Comparison of ENCODE assay signal across 31 cellular contexts in the genomic region with DNA sequence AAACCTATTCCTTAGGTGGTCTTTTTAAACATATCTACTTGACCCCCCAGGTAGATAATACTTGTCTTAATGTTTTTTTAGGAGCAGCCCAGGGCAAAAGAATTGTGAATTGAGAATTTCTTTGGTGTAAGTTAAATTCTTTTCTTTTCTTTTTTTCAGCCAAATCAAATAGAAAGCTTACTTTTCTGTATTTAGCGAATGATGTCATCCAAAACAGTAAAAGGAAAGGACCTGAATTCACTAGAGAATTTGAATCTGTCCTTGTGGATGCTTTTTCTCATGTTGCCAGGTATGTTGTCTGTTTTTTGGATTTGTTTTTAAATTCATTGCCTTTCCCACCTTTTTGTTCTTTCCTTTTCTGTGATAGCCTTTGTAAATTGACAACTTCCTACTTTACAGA.
"Had no signal": no experiment of that assay in that cellular context is flagged by ENCODE, and none has a peak within 500 bp of the region (broad histone marks: within the 10 kb centered on the region; RNA-seq: fewer than 3 reads in every experiment).

No MANE protein-coding gene starts in this region.

- H3K27me3 Mint-ChIP-seq: activated CD4-positive, alpha-beta T cell treated with anti-CD3 and anti-CD28 coated beads, Interleukin-2, amount 10 ng/mL, durations not matched to agents 24 days and 14 days; brain; T-cell had no signal

- H3K27me3 ChIP-seq: adrenal gland, MG63, Peyer's patch had no signal

- ATAC-seq: activated CD8-positive, alpha-beta T cell treated with anti-CD3 and anti-CD28 coated beads, Interleukin-2, amount 10 ng/mL, durations not matched to agents 7 days and 5 days; activated naive CD4-positive, alpha-beta T cell treated with anti-CD3 and anti-CD28 coated beads, Interleukin-2, amount 50 U/mL, for 72 hours; PC-3; SK-N-SH treated with all-trans-retinoic acid at 6 μM for 48 hours; T-cell had no signal

- H3K9me3 Mint-ChIP-seq: activated CD4-positive, alpha-beta T cell treated with anti-CD3 and anti-CD28 coated beads, Interleukin-2, amount 10 ng/mL, durations not matched to agents 24 days and 14 days; activated naive CD4-positive, alpha-beta T cell treated with anti-CD3 and anti-CD28 coated beads for 36 hours; activated naive CD4-positive, alpha-beta T cell treated with anti-CD3 and anti-CD28 coated beads, Interleukin-2, amount 50 U/mL, for 72 hours; brain; T-cell had no signal

- H3K27ac Mint-ChIP-seq: activated CD4-positive, alpha-beta T cell treated with anti-CD3 and anti-CD28 coated beads, Interleukin-2, amount 10 ng/mL, durations not matched to agents 24 days and 14 days; activated CD8-positive, alpha-beta T cell treated with anti-CD3 and anti-CD28 coated beads, Interleukin-2, amount 10 ng/mL, durations not matched to agents 7 days and 5 days; activated naive CD4-positive, alpha-beta T cell treated with anti-CD3 and anti-CD28 coated beads for 36 hours; activated naive CD4-positive, alpha-beta T cell treated with anti-CD3 and anti-CD28 coated beads, Interleukin-2, amount 50 U/mL, for 72 hours; T-cell had no signal

- FAIRE-seq: bronchial epithelial cell, colon had no signal

- H3K4me3 ChIP-seq: adrenal gland, MG63, Peyer's patch had no signal

- H3K9me3 ChIP-seq: adrenal gland, MG63, Peyer's patch had no signal

- H3K27ac ChIP-seq: adrenal gland, Peyer's patch, WERI-Rb-1 had no signal

- DNase-seq: activated CD4-positive, alpha-beta T cell treated with anti-CD3 and anti-CD28 coated beads for 1 hour; activated CD4-positive, alpha-beta T cell treated with anti-CD3 and anti-CD28 coated beads, Interleukin-2, amount 10 ng/mL, durations not matched to agents 24 days and 14 days; activated CD4-positive, alpha-beta T cell treated with anti-CD3 and anti-CD28 coated beads, Interleukin-2, amount 50 U/mL, for 48 hours; activated CD4-positive, CD25-positive, alpha-beta regulatory T cell; activated CD8-positive, alpha-beta T cell treated with anti-CD3 and anti-CD28 coated beads, Interleukin-2, amount 10 ng/mL, durations not matched to agents 7 days and 5 days; activated gamma-delta T cell treated with Interleukin-2 at 50 U/mL for 16 hours; activated naive CD4-positive, alpha-beta T cell treated with anti-CD3 and anti-CD28 coated beads for 36 hours; adrenal gland; caudate nucleus; cerebellar nuclear complex; MG63; NCI-H1048; NCI-H1105 treated with DMSO at 0.1 percent for 48 hours; NCI-H1436; NCI-H1694; NCI-H1930; NCI-H2081 treated with DMSO at 0.1 percent for 48 hours; NCI-H345; NCI-H524 treated with DMSO at 0.1 percent for 48 hours; PC-3; Peyer's patch; RPMI8226; SHP77 treated with DMSO at 0.1 percent for 48 hours; T-cell; T1000; WERI-Rb-1 had no signal

- H3K4me3 Mint-ChIP-seq: activated CD4-positive, alpha-beta T cell treated with anti-CD3 and anti-CD28 coated beads, Interleukin-2, amount 10 ng/mL, durations not matched to agents 24 days and 14 days; activated CD8-positive, alpha-beta T cell treated with anti-CD3 and anti-CD28 coated beads, Interleukin-2, amount 10 ng/mL, durations not matched to agents 7 days and 5 days; activated naive CD4-positive, alpha-beta T cell treated with anti-CD3 and anti-CD28 coated beads for 36 hours; T-cell had no signal
